21 cellular contexts compared by ENCODE assay signal in the genomic region with DNA sequence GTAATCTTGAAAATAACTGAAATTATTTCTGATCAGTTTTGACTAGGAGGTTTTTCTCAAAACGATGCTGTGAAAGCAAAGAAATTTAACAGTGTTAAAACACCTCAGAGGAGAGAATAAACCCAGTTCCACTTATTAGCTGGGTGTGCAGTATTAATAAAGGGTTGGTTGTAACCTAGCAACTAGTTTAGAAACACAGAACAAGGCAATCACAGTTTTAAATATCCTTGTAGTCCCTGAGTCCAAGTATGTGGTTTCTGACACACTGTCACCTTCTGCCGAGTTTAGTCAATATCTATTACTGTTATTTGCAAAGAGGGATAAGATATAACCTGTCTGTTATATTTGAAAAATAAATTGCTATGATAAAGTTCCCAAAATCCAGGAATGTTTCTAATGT.
"Had no signal": no experiment of that assay in that cellular context is flagged by ENCODE, and none has a peak within 500 bp of the region (broad histone marks: within the 10 kb centered on the region; RNA-seq: fewer than 3 reads in every experiment).

No MANE protein-coding gene starts in this region.

- DNase-seq: naive thymus-derived CD8-positive, alpha-beta T cell; nephron progenitor cell; nucleus accumbens; pancreas; retina; right cardiac atrium; right lobe of liver; sigmoid colon; small intestine; stimulated activated CD4-positive, alpha-beta T cell treated with anti-CD3 and anti-CD28 coated beads, Interleukin-15, amount 100 ng/mL, for 24 hours; stimulated activated CD4-positive, alpha-beta T cell treated with anti-CD3 and anti-CD28 coated beads, Interleukin-2, amount 100 ng/mL, for 24 hours; stimulated activated CD4-positive, alpha-beta T cell treated with anti-CD3 and anti-CD28 coated beads, Interleukin-2, amount 100 ng/mL, for 48 hours; stimulated activated CD4-positive, alpha-beta T cell treated with anti-CD3 and anti-CD28 coated beads, Interleukin-4, amount 100 ng/mL, for 24 hours; stimulated activated naive B cell treated with anti-CD40 and anti-IgM and Interleukin-4, amounts not matched to agents 10 μg/mL and 1 μg/mL and 100 μg/mL, for 72 hours; stimulated activated naive CD4-positive, alpha-beta T cell treated with Interleukin-2 at 50 U/mL for 16 hours; stomach; thyroid gland; trophoblast cell; upper lobe of left lung had no signal

- ATAC-seq: naive thymus-derived CD8-positive, alpha-beta T cell; natural killer cell treated with Interleukin-12 subunit alpha and Interleukin-12 subunit beta and Interleukin-15 and Interleukin-18, amount 100 ng/mL, for 72 hours; pancreas; right lobe of liver; stimulated activated effector memory CD8-positive, alpha-beta T cell treated with anti-CD3 and anti-CD28 coated beads, Interleukin-12 subunit alpha, Interleukin-12 subunit beta, amount 100 ng/mL, for 72 hours; stimulated activated naive B cell treated with anti-CD40 and anti-IgM and Interleukin-4, amounts not matched to agents 10 μg/mL and 1 μg/mL and 100 μg/mL, for 72 hours had no signal
